In the genomic region with DNA sequence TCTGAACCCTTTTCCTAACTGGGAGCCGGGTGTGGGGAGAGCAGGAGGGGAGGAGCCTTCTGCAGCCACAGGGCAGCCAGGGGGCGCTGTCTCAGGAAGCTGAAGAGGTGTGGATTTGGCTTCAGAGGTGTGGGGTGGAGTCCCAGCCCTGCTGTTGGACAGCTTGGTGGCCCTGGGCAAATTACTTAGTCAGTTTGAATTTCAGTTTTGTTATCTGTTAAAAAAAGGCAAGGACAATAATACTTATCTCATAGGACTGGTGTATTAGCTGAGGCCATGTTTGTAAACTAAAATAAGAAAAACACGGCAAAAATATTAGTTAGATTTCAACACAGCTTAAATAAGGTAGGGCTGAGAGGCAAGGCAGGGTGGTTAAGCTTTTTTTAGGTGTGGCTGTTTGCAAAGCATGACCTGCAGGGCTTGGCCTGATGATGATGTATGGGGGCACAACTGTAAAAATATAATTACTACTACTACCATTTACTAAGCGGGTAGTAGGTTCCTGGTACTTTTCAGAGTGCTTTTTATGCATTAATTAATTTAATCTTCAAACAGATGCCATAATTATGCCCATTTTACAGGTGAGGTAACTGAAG, we compare ENCODE assay signal across 8 cellular contexts.
DNase-seq lines count a peak whose midpoint lies in the region; ATAC-seq and TF ChIP-seq lines count a peak whose summit lies in the region.

No MANE protein-coding gene starts in this region.

- WGBS in endodermal cell (ENCODE audit: insufficient coverage in 1 of 2, insufficient read length in 1 of 2), 2 experiments = 48 to 50% methylated on average over 2 to 4 of the region's 4 CpGs

- TF ChIP-seq CTCF in endodermal cell (conservative IDR thresholded peaks at IDR 0.05) = peak; percentile 99

- H3K4me1 ChIP-seq in endodermal cell (ENCODE audit: control insufficient read depth, insufficient read depth, low read length) = peaks cover 30% of the 10 kb centered on the region

- H3K4me3 Mint-ChIP-seq in activated CD4-positive, alpha-beta memory T cell treated with anti-CD3 and anti-CD28 coated beads for 36 hours = no peak overlapping the region
- peak overlapping the region; percentile 36 for H3K4me3 Mint-ChIP-seq in endodermal cell
- no peak overlapping the region for H3K4me3 Mint-ChIP-seq in memory B cell
- H3K4me3 Mint-ChIP-seq in stimulated activated effector memory CD8-positive, alpha-beta T cell treated with anti-CD3 and anti-CD28 coated beads, Interleukin-12 subunit alpha, Interleukin-12 subunit beta, amount 100 ng/mL, for 72 hours = no peak overlapping the region

- intact Hi-C loops in activated CD4-positive, alpha-beta memory T cell treated with anti-CD3 and anti-CD28 coated beads for 36 hours (cut with micrococcal nuclease) = loop anchor here (1.0 kb wide), 1 partner anchor 113 kb away; no protein-coding TSS in a partner anchor

- no peaks in the 10 kb centered on the region for H3K9me3 Mint-ChIP-seq in activated CD4-positive, alpha-beta memory T cell treated with anti-CD3 and anti-CD28 coated beads for 36 hours
- H3K9me3 Mint-ChIP-seq in endodermal cell (no peaks in the 10 kb centered on the region), memory B cell (no peaks in the 10 kb centered on the region)
- no peaks in the 10 kb centered on the region for H3K9me3 Mint-ChIP-seq in stimulated activated effector memory CD8-positive, alpha-beta T cell treated with anti-CD3 and anti-CD28 coated beads, Interleukin-12 subunit alpha, Interleukin-12 subunit beta, amount 100 ng/mL, for 72 hours

- CTCF ChIA-PET in activated CD4-positive, alpha-beta memory T cell treated with anti-CD3 and anti-CD28 coated beads for 36 hours (lab: Charles Lee) = interaction anchor here (0.7 to 3.7 kb wide), 16 partner anchors 9 to 112 kb away, joined by 3 to 57 read pairs (median 4); partner anchors contain the start of gene PLXNA2

- H3K36me3 Mint-ChIP-seq in activated CD4-positive, alpha-beta memory T cell treated with anti-CD3 and anti-CD28 coated beads for 36 hours = no peaks in the 10 kb centered on the region
- H3K36me3 Mint-ChIP-seq in endodermal cell (ENCODE audit: low read depth) = peaks cover 20% of the 10 kb centered on the region
- H3K36me3 Mint-ChIP-seq in memory B cell = no peaks in the 10 kb centered on the region
- H3K36me3 Mint-ChIP-seq in stimulated activated effector memory CD8-positive, alpha-beta T cell treated with anti-CD3 and anti-CD28 coated beads, Interleukin-12 subunit alpha, Interleukin-12 subunit beta, amount 100 ng/mL, for 72 hours = no peaks in the 10 kb centered on the region

- H3K27me3 ChIP-seq in endodermal cell (ENCODE audit: control insufficient read depth, insufficient read depth, low read length, poor library complexity, severe bottlenecking) = no peaks in the 10 kb centered on the region

- no peak overlapping the region for H3K9ac ChIP-seq in endodermal cell (ENCODE audit: extremely low read depth, low read length, poor library complexity, severe bottlenecking)

- no peak overlapping the region for H3K27ac Mint-ChIP-seq in activated CD4-positive, alpha-beta memory T cell treated with anti-CD3 and anti-CD28 coated beads for 36 hours
- H3K27ac Mint-ChIP-seq in endodermal cell (peak overlapping the region; percentile 67), memory B cell (no peak overlapping the region)
- H3K27ac Mint-ChIP-seq in stimulated activated effector memory CD8-positive, alpha-beta T cell treated with anti-CD3 and anti-CD28 coated beads, Interleukin-12 subunit alpha, Interleukin-12 subunit beta, amount 100 ng/mL, for 72 hours = no peak overlapping the region

- peaks cover 8% of the 10 kb centered on the region for H3K4me1 Mint-ChIP-seq in activated CD4-positive, alpha-beta memory T cell treated with anti-CD3 and anti-CD28 coated beads for 36 hours (ENCODE audit: low read depth)
- peaks cover 68% of the 10 kb centered on the region for H3K4me1 Mint-ChIP-seq in endodermal cell
- H3K4me1 Mint-ChIP-seq in memory B cell = no peaks in the 10 kb centered on the region
- peaks cover 7% of the 10 kb centered on the region for H3K4me1 Mint-ChIP-seq in stimulated activated effector memory CD8-positive, alpha-beta T cell treated with anti-CD3 and anti-CD28 coated beads, Interleukin-12 subunit alpha, Interleukin-12 subunit beta, amount 100 ng/mL, for 72 hours

- POLR2A ChIA-PET in activated CD4-positive, alpha-beta memory T cell treated with anti-CD3 and anti-CD28 coated beads for 36 hours (lab: Charles Lee) = no interaction called here

- H3K4me3 ChIP-seq in endodermal cell (ENCODE audit: low read length) = no peak overlapping the region

- no peak overlapping the region for H3K27ac ChIP-seq in endodermal cell (ENCODE audit: low read depth, low read length)

- peaks cover 75% of the 10 kb centered on the region for H3K36me3 ChIP-seq in endodermal cell (ENCODE audit: control insufficient read depth, insufficient read depth, low read length)

- H3K9me3 ChIP-seq in endodermal cell (ENCODE audit: control insufficient read depth, low read length) = no peaks in the 10 kb centered on the region

- H3K27me3 Mint-ChIP-seq in activated CD4-positive, alpha-beta memory T cell treated with anti-CD3 and anti-CD28 coated beads for 36 hours = peaks cover 18% of the 10 kb centered on the region
- H3K27me3 Mint-ChIP-seq in endodermal cell (ENCODE audit: insufficient read depth) (no peaks in the 10 kb centered on the region), memory B cell (peaks cover 10% of the 10 kb centered on the region)

- DNase-seq in Ammon's horn (ENCODE audit: low spot score) (peak; percentile 46), NCI-H446 (lab: John Stamatoyannopoulos, UW) (peak; percentile 69 to 73), endodermal cell (peak; percentile 97), memory B cell (ENCODE audit: low spot score in 2 of 2) (peak; percentile 14 to 47)
- peak; percentile 76 for DNase-seq in activated CD4-positive, alpha-beta memory T cell treated with anti-CD3 and anti-CD28 coated beads for 36 hours
- peak; percentile 50 to 75 for DNase-seq in stimulated activated effector memory CD8-positive, alpha-beta T cell treated with anti-CD3 and anti-CD28 coated beads, Interleukin-12 subunit alpha, Interleukin-12 subunit beta, amount 100 ng/mL, for 72 hours (ENCODE audit: low spot score in 2 of 2)

- peak; percentile 92 for ATAC-seq in GM18868 (IDR thresholded peaks at IDR 0.05; ENCODE audit: unreplicated experiment)
- ATAC-seq in HG03135 (IDR thresholded peaks at IDR 0.05; ENCODE audit: unreplicated experiment) = peak; percentile 85
- ATAC-seq in memory B cell (ENCODE audit: low read depth) = peak; percentile 71
- ATAC-seq in stimulated activated effector memory CD8-positive, alpha-beta T cell treated with anti-CD3 and anti-CD28 coated beads, Interleukin-12 subunit alpha, Interleukin-12 subunit beta, amount 100 ng/mL, for 72 hours = peak; percentile 75

Comparison
In these comparisons a context has a peak if more than half of its experiments do, and no peak if none do; other contexts are left out.
1. DNase-seq: peak in every context shown above with its lines; median percentile 97 in endodermal cell; 76 in activated CD4-positive, alpha-beta memory T cell treated with anti-CD3 and anti-CD28 coated beads for 36 hours; 71 in NCI-H446; 62 in stimulated activated effector memory CD8-positive, alpha-beta T cell treated with anti-CD3 and anti-CD28 coated beads, Interleukin-12 subunit alpha, Interleukin-12 subunit beta, amount 100 ng/mL, for 72 hours; 46 in Ammon's horn; 30 in memory B cell.